Comparison of ENCODE assay signal across 16 cellular contexts in the genomic region with DNA sequence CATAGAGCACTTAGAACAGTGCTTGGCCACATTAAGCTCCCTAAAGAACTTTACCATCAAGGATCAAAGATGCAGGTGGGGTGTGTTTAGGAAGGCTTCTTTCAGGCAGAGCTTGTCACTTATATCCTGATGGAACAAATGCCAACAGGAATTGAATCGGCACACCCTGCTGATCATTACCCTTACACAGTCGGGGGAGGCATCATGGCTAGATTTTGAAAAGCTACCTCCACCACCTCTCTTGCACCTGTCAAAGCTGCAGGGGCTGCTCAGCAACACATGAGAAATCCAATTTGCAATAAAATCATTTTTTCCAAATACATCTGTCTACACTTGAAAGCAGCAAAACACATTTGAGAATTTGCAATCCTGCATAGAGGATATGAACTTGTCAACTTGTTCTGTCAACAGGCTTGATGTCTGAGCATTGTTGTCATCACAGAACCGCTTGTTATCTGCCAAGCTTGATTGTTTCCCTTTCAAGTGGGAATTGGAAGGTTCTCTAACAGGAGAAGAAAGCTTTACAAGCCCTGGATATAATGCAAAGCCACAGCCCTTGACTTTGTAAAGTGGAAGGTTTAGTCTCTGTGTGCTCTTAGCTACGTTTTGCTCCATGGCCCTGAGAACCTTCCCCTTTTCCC. TPM values are rescaled to one million over a fixed set of nuclear protein-coding genes. Genes with fewer than 3 reads are reported as not detected.
DNase-seq lines count a peak whose midpoint lies in the region; ATAC-seq and TF ChIP-seq lines count a peak whose summit lies in the region.
"Had no signal": no experiment of that assay in that cellular context is flagged by ENCODE, and none has a peak within 500 bp of the region (broad histone marks: within the 10 kb centered on the region; RNA-seq: fewer than 3 reads in every experiment).

No MANE protein-coding gene starts in this region.

- no peaks in the 10 kb centered on the region for H3K9me3 ChIP-seq in stomach
- H3K9me3 ChIP-seq: BLaER1 had no signal

- no peaks in the 10 kb centered on the region for H3K36me3 ChIP-seq in stomach
- H3K36me3 ChIP-seq: BLaER1 had no signal

- H3K4me3 ChIP-seq in stomach = no peak overlapping the region
- H3K4me3 ChIP-seq: BLaER1 had no signal

- intact Hi-C loops in stomach (cut with DNase I; ENCODE audit: low total_unique reads) = no loop called here

- TF ChIP-seq POLR2A in stomach (IDR thresholded peaks at IDR 0.05) = no peak

- TF ChIP-seq EP300 in stomach (IDR thresholded peaks at IDR 0.05) = no peak

- no peak for ATAC-seq in HG02840 (IDR thresholded peaks at IDR 0.05; ENCODE audit: low FRiP score, unreplicated experiment)
- ATAC-seq: CD8-positive, alpha-beta T cell had no signal

- H3K27me3 ChIP-seq in stomach = no peaks in the 10 kb centered on the region
- H3K27me3 ChIP-seq: BLaER1 had no signal

- H3K27ac ChIP-seq in angular gyrus (ENCODE audit: low read depth, low read length) (peak overlapping the region; percentile 18), stomach (no peak overlapping the region)
- H3K27ac ChIP-seq: BLaER1 had no signal

- no peak for TF ChIP-seq CTCF in stomach (IDR thresholded peaks at IDR 0.05)

- WGBS in stomach, 5 donors = 43 to 60% (median 52%) methylated on average over 4 of the region's 4 CpGs

- H3K4me1 ChIP-seq in stomach = no peaks in the 10 kb centered on the region

- DNase-seq in NCI-H2107 treated with DMSO at 0.1 percent for 48 hours (lab: John Stamatoyannopoulos, UW; ENCODE audit: unreplicated experiment) = peak; percentile 32
- no peak for DNase-seq in NCI-H2107 (lab: John Stamatoyannopoulos, UW)
- DNase-seq in NCI-H2029 (lab: John Stamatoyannopoulos, UW) = peak; percentile 20
- DNase-seq in pons (ENCODE audit: low spot score) = peak; percentile 56
- no peak for DNase-seq in mucosa of gallbladder (ENCODE audit: low spot score)
- no peak for DNase-seq in stomach
- DNase-seq: CD8-positive, alpha-beta T cell; GF-D8; GOT3; KBM-7; NCI-H1694 treated with DMSO at 0.1 percent for 48 hours; NCI-H226; RPMI8226 had no signal

RNA-seq across cellular contexts. Expression of a gene that starts 24.6 kb away (rescaled TPM):
- total RNA-seq in mucosa of gallbladder (31.2 TPM), stomach (10 to 100 TPM in 1 of 5 donors, 1 to 10 TPM in 3, under 1 TPM in 1; 0.45 to 15.1 (median 1.9) TPM)
- 1 to 10 TPM in 1 of 3 donors, under 1 TPM in 2; 0.70 to 1.2 (median 0.76) TPM for polyA plus RNA-seq in stomach

Comparison
In these comparisons a context has a peak if more than half of its experiments do, and no peak if none do; other contexts are left out.
1. DNase-seq: peak in NCI-H2107 treated with DMSO at 0.1 percent for 48 hours (single experiment), NCI-H2029 (single experiment) and pons (single experiment); none in NCI-H2107 (single experiment), mucosa of gallbladder (single experiment) and stomach (single experiment).